ENCODE assay signal across 1 cellular context in genomic region chr6:83069633-83070032, GRCh38.
TF ChIP-seq lines count a peak whose summit lies in the region.

No MANE protein-coding gene starts in this region.

TF ChIP-seq in HepG2, 621 proteins besides CTCF, POLR2A, EP300 and RAD21:
- TF ChIP-seq GABPA (IDR thresholded peaks at IDR 0.05; ENCODE audit: low read depth, low read length) (no peak), GABPA (CRISPR knock-in tag; IDR thresholded peaks at IDR 0.05; ENCODE audit: low read depth) (no peak), ZNF713 (CRISPR knock-in tag; IDR thresholded peaks at IDR 0.05) (no peak), ATF7-NPFF (CRISPR knock-in tag; IDR thresholded peaks at IDR 0.05; ENCODE audit: low read depth) (no peak), CCDC6 (CRISPR knock-in tag; IDR thresholded peaks at IDR 0.05) (no peak), SALL1 (CRISPR knock-in tag; IDR thresholded peaks at IDR 0.05) (no peak), KLF15 (CRISPR knock-in tag; IDR thresholded peaks at IDR 0.05; ENCODE audit: borderline replicate concordance) (no peak), MBNL3 (CRISPR knock-in tag; conservative IDR thresholded peaks at IDR 0.05) (no peak)
- TF ChIP-seq, protein P1, sequence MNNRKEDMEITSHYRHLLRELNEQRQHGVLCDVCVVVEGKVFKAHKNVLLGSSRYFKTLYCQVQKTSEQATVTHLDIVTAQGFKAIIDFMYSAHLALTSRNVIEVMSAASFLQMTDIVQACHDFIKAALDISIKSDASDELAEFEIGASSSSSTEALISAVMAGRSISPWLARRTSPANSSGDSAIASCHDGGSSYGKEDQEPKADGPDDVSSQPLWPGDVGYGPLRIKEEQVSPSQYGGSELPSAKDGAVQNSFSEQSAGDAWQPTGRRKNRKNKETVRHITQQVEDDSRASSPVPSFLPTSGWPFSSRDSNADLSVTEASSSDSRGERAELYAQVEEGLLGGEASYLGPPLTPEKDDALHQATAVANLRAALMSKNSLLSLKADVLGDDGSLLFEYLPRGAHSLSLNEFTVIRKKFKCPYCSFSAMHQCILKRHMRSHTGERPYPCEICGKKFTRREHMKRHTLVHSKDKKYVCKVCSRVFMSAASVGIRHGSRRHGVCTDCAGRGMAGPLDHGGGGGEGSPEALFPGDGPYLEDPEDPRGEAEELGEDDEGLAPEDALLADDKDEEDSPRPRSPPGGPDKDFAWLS (CRISPR knock-in tag; IDR thresholded peaks at IDR 0.05; ENCODE audit: borderline replicate concordance), result no peak
- TF ChIP-seq, protein P2, sequence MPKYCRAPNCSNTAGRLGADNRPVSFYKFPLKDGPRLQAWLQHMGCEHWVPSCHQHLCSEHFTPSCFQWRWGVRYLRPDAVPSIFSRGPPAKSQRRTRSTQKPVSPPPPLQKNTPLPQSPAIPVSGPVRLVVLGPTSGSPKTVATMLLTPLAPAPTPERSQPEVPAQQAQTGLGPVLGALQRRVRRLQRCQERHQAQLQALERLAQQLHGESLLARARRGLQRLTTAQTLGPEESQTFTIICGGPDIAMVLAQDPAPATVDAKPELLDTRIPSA (CRISPR knock-in tag; IDR thresholded peaks at IDR 0.05; ENCODE audit: borderline replicate concordance), result no peak
TF ChIP-seq in HepG2: peak in this region for 0.
